Comparison of ENCODE assay signal across 8 cellular contexts in genomic region chr10:26367771-26368170, GRCh38.
DNase-seq lines count a peak whose midpoint lies in the region; ATAC-seq and TF ChIP-seq lines count a peak whose summit lies in the region.

No MANE protein-coding gene starts in this region.

- CTCF ChIA-PET in Caco-2 (lab: Charles Lee), result no interaction called here

- TF ChIP-seq CTCF in Caco-2 (IDR thresholded peaks at IDR 0.05; ENCODE audit: insufficient read depth in 1 of 2, low read depth in 1 of 2, low read length in 1 of 2, severe bottlenecking in 1 of 2, unreplicated experiment in 1 of 2) (no peak), left lung (IDR thresholded peaks at IDR 0.05) (no peak), WERI-Rb-1 (IDR thresholded peaks at IDR 0.05; ENCODE audit: low read depth, low read length) (no peak)

- POLR2A ChIA-PET in Caco-2 (lab: Charles Lee), result no interaction called here

- H3K9me3 ChIP-seq in Caco-2 (peaks cover 13% of the 10 kb centered on the region; the same call in 1 of the 2 replicates), left lung (no peaks in the 10 kb centered on the region), WERI-Rb-1 (ENCODE audit: severe bottlenecking) (no peaks in the 10 kb centered on the region)

- BruUV-seq in Caco-2 (replicated peaks; lab: Mats Ljungman, UMichigan), result no TSS peak

- DNase-seq in Caco-2, result peak; percentile 82 to 89
- DNase-seq in Jurkat, Clone E6-1 (ENCODE audit: low read depth, low spot score), result peak; percentile 46
- DNase-seq in activated CD8-positive, alpha-beta memory T cell treated with anti-CD3 and anti-CD28 coated beads, Interleukin-2, amount 50 U/mL, for 4 hours, result peak; percentile 28
- no peak for DNase-seq in left lung
- no peak for DNase-seq in NCI-H1694 treated with DMSO at 0.1 percent for 48 hours (lab: John Stamatoyannopoulos, UW)
- no peak for DNase-seq in WERI-Rb-1
- DNase-seq in HCEC 1CT, result no peak

- no peaks in the 10 kb centered on the region for H3K27me3 Mint-ChIP-seq in Caco-2 (ENCODE audit: insufficient read depth, unreplicated experiment)

- H3K9me3 Mint-ChIP-seq in Caco-2 (ENCODE audit: unreplicated experiment), result peaks cover 27% of the 10 kb centered on the region

- no peak overlapping the region for H3K4me3 Mint-ChIP-seq in Caco-2 (ENCODE audit: unreplicated experiment)

- H3K27ac Mint-ChIP-seq in Caco-2 (ENCODE audit: unreplicated experiment), result no peak overlapping the region

- intact Hi-C loops in Caco-2 (cut with micrococcal nuclease; ENCODE audit: unreplicated experiment), result loop anchor here (1.0 kb wide), 1 partner anchor 10 kb away; no protein-coding TSS in a partner anchor
- intact Hi-C loops in left lung (cut with DNase I), result no loop called here

- H3K4me1 ChIP-seq in Caco-2 (no peaks in the 10 kb centered on the region; the same call in 1 of the 2 replicates), left lung (no peaks in the 10 kb centered on the region)

- no peaks in the 10 kb centered on the region for H3K36me3 ChIP-seq in Caco-2 (ENCODE audit: control insufficient read depth, insufficient read depth, low read length)
- H3K36me3 ChIP-seq in left lung, result no peaks in the 10 kb centered on the region
- no peaks in the 10 kb centered on the region for H3K36me3 ChIP-seq in WERI-Rb-1

- no peak overlapping the region for H3K27ac ChIP-seq in left lung
- no peak overlapping the region for H3K27ac ChIP-seq in WERI-Rb-1

- H3K4me3 ChIP-seq in Caco-2 (ENCODE audit: low read depth, low read length) (no peak overlapping the region), left lung (no peak overlapping the region), WERI-Rb-1 (ENCODE audit: low read depth, low read length) (no peak overlapping the region)
- H3K4me3 ChIP-seq in Jurkat, Clone E6-1 (ENCODE audit: low read length), result no peak overlapping the region

- H3K36me3 Mint-ChIP-seq in Caco-2 (ENCODE audit: insufficient read depth, unreplicated experiment), result peaks cover 4% of the 10 kb centered on the region

- H3K4me1 Mint-ChIP-seq in Caco-2 (ENCODE audit: low read depth, unreplicated experiment), result peaks cover 9% of the 10 kb centered on the region

- ATAC-seq in left lung, result peak; percentile 84
- ATAC-seq in GM18520 (IDR thresholded peaks at IDR 0.05; ENCODE audit: unreplicated experiment), result no peak

- H3K27me3 ChIP-seq in Caco-2 (replicated peaks; ENCODE audit: control insufficient read depth, insufficient read depth, low read length) (no peaks in the 10 kb centered on the region), left lung (no peaks in the 10 kb centered on the region), WERI-Rb-1 (ENCODE audit: insufficient read depth, low read depth, severe bottlenecking) (no peaks in the 10 kb centered on the region)

Comparison
In these comparisons a context has a peak if more than half of its experiments do, and no peak if none do; other contexts are left out.
1. DNase-seq: peak in Caco-2 (2 of 2), Jurkat, Clone E6-1 (single experiment) and activated CD8-positive, alpha-beta memory T cell treated with anti-CD3 and anti-CD28 coated beads, Interleukin-2, amount 50 U/mL, for 4 hours (single experiment); none in left lung (0 of 2), NCI-H1694 treated with DMSO at 0.1 percent for 48 hours (single experiment), WERI-Rb-1 (single experiment) and HCEC 1CT (single experiment).